ENCODE assay signal across 8 cellular contexts in genomic region chr1:6127587-6128163, GRCh38. TPM values are rescaled to one million over a fixed set of nuclear protein-coding genes. Genes with fewer than 3 reads are reported as not detected.
A peak's percentile ranks its signal among the peaks of the same experiment; 100 is the strongest.
DNase-seq lines count a peak whose midpoint lies in the region; ATAC-seq and TF ChIP-seq lines count a peak whose summit lies in the region.

No MANE protein-coding gene starts in this region.

- H3K4me1 Mint-ChIP-seq in H9: peaks cover 3 to 11% of the 10 kb centered on the region in 2 experiments; a peak in 3 of 4 replicates

- peak overlapping the region; percentile 23 for H3K18ac ChIP-seq in H9 (ENCODE audit: insufficient read length, low read depth, low read length)

- no peak overlapping the region for H4K8ac ChIP-seq in H9 (replicated peaks; ENCODE audit: insufficient read length, low read depth, low read length)

- H2AK5ac ChIP-seq in H9 (ENCODE audit: insufficient read length, low read length): no peak overlapping the region

- H3K9me3 ChIP-seq in H9 (ENCODE audit: control insufficient read depth, low read depth, low read length) (no peaks in the 10 kb centered on the region), RWPE2 (ENCODE audit: severe bottlenecking) (no peaks in the 10 kb centered on the region), skeletal muscle satellite cell (replicated peaks; ENCODE audit: low read length) (peaks cover 6% of the 10 kb centered on the region)

- H3K14ac ChIP-seq in H9 (ENCODE audit: insufficient read depth, low read length): 0 out of 2 replicates have a peak overlapping the region, but pooled peaks have one; percentile 42

- H3K9me3 Mint-ChIP-seq in H9: peaks cover 7% of the 10 kb centered on the region in 2 experiments

- H3K27me3 ChIP-seq in H9 (ENCODE audit: insufficient read depth, low read length): peaks cover 2% of the 10 kb centered on the region; the same call in 1 of the 2 replicates
- H3K27me3 ChIP-seq in RWPE2 (ENCODE audit: insufficient read depth, poor library complexity, severe bottlenecking): no peaks in the 10 kb centered on the region
- peaks cover 20% of the 10 kb centered on the region for H3K27me3 ChIP-seq in skeletal muscle satellite cell (ENCODE audit: control insufficient read depth, insufficient read depth, low read length)

- H3T11ph ChIP-seq in H9 (ENCODE audit: low read length): no peak overlapping the region

- peak overlapping the region; percentile 44 to 50; a peak in 3 of 5 replicates for H3K4me3 Mint-ChIP-seq in H9

- WGBS in H9 (ENCODE audit: extremely low coverage, insufficient read length, low lambda C conversion rate): no CpG with 5 or more reads among the region's 41 CpGs

- H3K4me2 ChIP-seq in H9 (ENCODE audit: insufficient read depth, insufficient read length, low read length) (peak overlapping the region; percentile 65), skeletal muscle satellite cell (ENCODE audit: low read length) (peak overlapping the region; percentile 70)

- no peak overlapping the region for H3K27ac Mint-ChIP-seq in H9

- no peaks in the 10 kb centered on the region for H3K23me2 ChIP-seq in H9 (ENCODE audit: insufficient read length, low read depth, low read length, poor library complexity, severe bottlenecking)

- no peak overlapping the region for H2AFZ ChIP-seq in H9 (ENCODE audit: low read length)

- DNase-seq in H9: peak; percentile 91
- peak; percentile 89 for DNase-seq in RWPE2 (ENCODE audit: low spot score)
- peak; percentile 69 for DNase-seq in activated naive CD4-positive, alpha-beta T cell treated with Interleukin-2 at 50 U/mL for 16 hours
- DNase-seq in left cardiac atrium: peak; percentile 83
- DNase-seq in HuH-7.5 (ENCODE audit: low spot score): no peak

- H2BK20ac ChIP-seq in H9 (ENCODE audit: low read depth, low read length, poor library complexity, severe bottlenecking): no peak overlapping the region

- H3K4me3 ChIP-seq in RWPE2 (ENCODE audit: severe bottlenecking) (no peak overlapping the region), skeletal muscle satellite cell (ENCODE audit: low read length) (peak overlapping the region; percentile 26)

- peaks cover 3% of the 10 kb centered on the region; the same call in 1 of the 2 replicates for H3K4me1 ChIP-seq in H9 (ENCODE audit: insufficient read depth, low read length)
- peaks cover 3% of the 10 kb centered on the region for H3K4me1 ChIP-seq in RWPE2 (ENCODE audit: insufficient read depth, poor library complexity, severe bottlenecking)
- H3K4me1 ChIP-seq in skeletal muscle satellite cell (ENCODE audit: control insufficient read depth, insufficient read depth, low read length): peaks cover 2% of the 10 kb centered on the region

- no peaks in the 10 kb centered on the region for H3K79me2 ChIP-seq in H9 (ENCODE audit: insufficient read depth, low read length)

- H2BK15ac ChIP-seq in H9 (ENCODE audit: low read depth, low read length): no peak overlapping the region

- intact Hi-C loops in left cardiac atrium (cut with DNase I): no loop called here

- no peak overlapping the region for H3K27ac ChIP-seq in H9 (ENCODE audit: insufficient read length, low read depth, low read length)
- no peak overlapping the region for H3K27ac ChIP-seq in RWPE2 (ENCODE audit: poor library complexity, severe bottlenecking)

- no peak overlapping the region for H3K56ac ChIP-seq in H9 (ENCODE audit: insufficient read length, low read depth, low read length)

- H2BK5ac ChIP-seq in H9 (ENCODE audit: insufficient read length, low read length): no peak overlapping the region

- no peak overlapping the region for H4K91ac ChIP-seq in H9 (ENCODE audit: insufficient read length, low read depth, low read length)

- H4K5ac ChIP-seq in H9 (ENCODE audit: insufficient read length, low read depth, low read length): no peak overlapping the region

- no peaks in the 10 kb centered on the region for H3K79me1 ChIP-seq in H9 (ENCODE audit: insufficient read depth, low read depth, low read length, poor library complexity, severe bottlenecking)

- no peak overlapping the region for H3K23ac ChIP-seq in H9 (ENCODE audit: insufficient read length, low read depth, low read length)

- TF ChIP-seq CTCF in H9 (conservative IDR thresholded peaks at IDR 0.05): no peak
- TF ChIP-seq CTCF in RWPE2 (IDR thresholded peaks at IDR 0.05; ENCODE audit: poor library complexity, severe bottlenecking): no peak

- H3K36me3 Mint-ChIP-seq in H9 (ENCODE audit: insufficient read depth in 1 of 3, low read depth in 3 of 3): peaks cover 0 to 4% (median 0%) of the 10 kb centered on the region in 3 experiments; a peak in 4 of 7 replicates

- ATAC-seq in RWPE2 (ENCODE audit: low read depth): peak; percentile 86
- peak; percentile 93 to 94 for ATAC-seq in left cardiac atrium
- ATAC-seq in GM21786 (IDR thresholded peaks at IDR 0.05; ENCODE audit: unreplicated experiment): no peak
- ATAC-seq in HG02610 (IDR thresholded peaks at IDR 0.05; ENCODE audit: unreplicated experiment): no peak

- peaks cover 63% of the 10 kb centered on the region for H3K27me3 Mint-ChIP-seq in H9 (ENCODE audit: low read depth)

- no peak overlapping the region for H2BK12ac ChIP-seq in H9 (ENCODE audit: insufficient read length, low read depth, low read length)

- H3K9ac ChIP-seq in H9 (ENCODE audit: extremely low read depth, insufficient read length, low read length) (no peak overlapping the region), skeletal muscle satellite cell (ENCODE audit: low read depth, low read length) (no peak overlapping the region)

- H2BK120ac ChIP-seq in H9 (ENCODE audit: low read depth, low read length, poor library complexity, severe bottlenecking): no peak overlapping the region

- no peak overlapping the region for H3K4ac ChIP-seq in H9 (ENCODE audit: low read depth, low read length)

- H3K36me3 ChIP-seq in RWPE2 (ENCODE audit: low read depth) (no peaks in the 10 kb centered on the region), skeletal muscle satellite cell (ENCODE audit: insufficient read depth, low read length) (no peaks in the 10 kb centered on the region)

- H4K20me1 ChIP-seq in H9 (ENCODE audit: control insufficient read depth, insufficient read depth, insufficient read length): no peaks in the 10 kb centered on the region

RNA-seq across cellular contexts. Expression of gene CHD5, which starts 52.4 kb away (rescaled TPM):
- total RNA-seq in H9 (2021) (0.99 and 1.6 TPM in 2 replicates), left cardiac atrium (under 1 TPM; 0.12 to 0.39 TPM)
- total RNA-seq in skeletal muscle satellite cell (2012; rRNA removed): 0.87 TPM in 1 of 2 replicates, not detected in the other

Comparison
In these comparisons a context has a peak if more than half of its experiments do, and no peak if none do; other contexts are left out.
1. ATAC-seq: peak in RWPE2 (single experiment) and left cardiac atrium (2 of 2); none in GM21786 (single experiment) and HG02610 (single experiment).